ENCODE assay signal across 22 cellular contexts in genomic region chr2:58638256-58638795, GRCh38.
DNase-seq lines count a peak whose midpoint lies in the region; ATAC-seq, FAIRE-seq and TF ChIP-seq lines count a peak whose summit lies in the region.
"Had no signal": no experiment of that assay in that cellular context is flagged by ENCODE, and none has a peak within 500 bp of the region (broad histone marks: within the 10 kb centered on the region; RNA-seq: fewer than 3 reads in every experiment).

No MANE protein-coding gene starts in this region.

- DNase-seq in HCT116 (ENCODE audit: low read depth, low spot score) (no peak), Panc1 (ENCODE audit: low read depth, low spot score) (no peak), endothelial cell of umbilical vein (ENCODE audit: low read depth, low spot score) (peak; percentile 80), urothelium cell line (ENCODE audit: low spot score) (peak; percentile 44), NCI-H1092 treated with DMSO at 0.1 percent for 48 hours (lab: John Stamatoyannopoulos, UW) (no peak)
- DNase-seq in naive thymus-derived CD8-positive, alpha-beta T cell = no peak
- DNase-seq: activated CD4-positive, CD25-positive, alpha-beta regulatory T cell treated with anti-CD3 and anti-CD28 coated beads, Interleukin-2, amount 50 U/mL, for 72 hours; activated CD8-positive, alpha-beta memory T cell treated with anti-CD3 and anti-CD28 coated beads for 24 hours; activated naive CD4-positive, alpha-beta T cell treated with anti-CD3 and anti-CD28 coated beads, Interleukin-2, amount 50 U/mL, for 16 hours; activated T-cell treated with anti-CD3 and anti-CD28 coated beads, Interleukin-2, amount 50 U/mL, for 48 hours; left lung; NCI-H1930; NCI-H446 treated with DMSO at 0.1 percent for 48 hours; stimulated activated CD4-positive, alpha-beta T cell treated with anti-CD3 and anti-CD28 coated beads, Interleukin-4, amount 100 ng/mL, for 1 hour; upper lobe of left lung had no signal

- H3K36me3 Mint-ChIP-seq in naive thymus-derived CD8-positive, alpha-beta T cell = no peaks in the 10 kb centered on the region

- H3K27me3 ChIP-seq in HCT116 (ENCODE audit: insufficient read depth, low read length) (no peaks in the 10 kb centered on the region), Panc1 (ENCODE audit: control insufficient read depth, insufficient read depth, low read length) (no peaks in the 10 kb centered on the region), endothelial cell of umbilical vein (ENCODE audit: control insufficient read depth in 2 of 2, insufficient read depth in 2 of 2, low read length in 2 of 2) (no peaks in the 10 kb centered on the region)
- H3K27me3 ChIP-seq: ascending aorta, left lung, upper lobe of left lung had no signal

- no peaks in the 10 kb centered on the region for H4K20me1 ChIP-seq in HCT116 (ENCODE audit: insufficient read depth)
- H4K20me1 ChIP-seq in endothelial cell of umbilical vein (replicated peaks; ENCODE audit: control insufficient read depth, extremely low read depth, insufficient read depth, low read length) = no peaks in the 10 kb centered on the region

- peaks cover 0 to 4% (median 0%) of the 10 kb centered on the region in 5 donors for H3K27me3 Mint-ChIP-seq in naive thymus-derived CD8-positive, alpha-beta T cell
- H3K27me3 Mint-ChIP-seq: stimulated activated naive CD8-positive, alpha-beta T cell treated with anti-CD3 and anti-CD28 coated beads, Interleukin-15, Interleukin-2, amounts not matched to agents 100 ng/mL and 50 ng/mL, for 24 hours had no signal

- POLR2A ChIA-PET in HCT116 (lab: Charles Lee) (no interaction called here), Panc1 (lab: Charles Lee) (no interaction called here), endothelial cell of umbilical vein (lab: Charles Lee) (interaction anchor here (0.6 kb wide), 1 partner anchor 18 kb away, joined by 5 read pairs; no protein-coding TSS in a partner anchor)
- POLR2A ChIA-PET in naive thymus-derived CD8-positive, alpha-beta T cell (lab: Charles Lee) = no interaction called here

- H3K4me1 ChIP-seq in HCT116 (ENCODE audit: control insufficient read depth in 1 of 2, insufficient read depth in 2 of 2, low read length in 2 of 2) = peaks cover 27 to 30% of the 10 kb centered on the region in 2 experiments
- peaks cover 24% of the 10 kb centered on the region for H3K4me1 ChIP-seq in Panc1 (ENCODE audit: control insufficient read depth, insufficient read depth, low read length)
- H3K4me1 ChIP-seq in endothelial cell of umbilical vein (ENCODE audit: control insufficient read depth, extremely low read depth, insufficient read depth, low read length) = peaks cover 35% of the 10 kb centered on the region
- H3K4me1 ChIP-seq: ascending aorta, left lung, upper lobe of left lung had no signal

- intact Hi-C loops in HCT116 (cut with micrococcal nuclease) = no loop called here
- intact Hi-C loops in Panc1 (cut with micrococcal nuclease; ENCODE audit: unreplicated experiment) = no loop called here
- intact Hi-C loops in endothelial cell of umbilical vein (cut with micrococcal nuclease) = loop anchor here (10.0 kb wide), 1 partner anchor 394 kb away; the partner anchor contains the start of gene FANCL

- no peaks in the 10 kb centered on the region for H3K9me3 ChIP-seq in HCT116 (ENCODE audit: control insufficient read depth in 1 of 2, insufficient read depth in 1 of 2, low read depth in 1 of 2, low read length in 2 of 2)
- no peaks in the 10 kb centered on the region for H3K9me3 ChIP-seq in Panc1 (ENCODE audit: control insufficient read depth, insufficient read depth, low read depth, low read length)
- H3K9me3 ChIP-seq in endothelial cell of umbilical vein (replicated peaks; ENCODE audit: control insufficient read depth, insufficient read depth, low read length) = no peaks in the 10 kb centered on the region
- H3K9me3 ChIP-seq: ascending aorta, left lung, upper lobe of left lung had no signal

- H3K4me2 ChIP-seq in HCT116 (ENCODE audit: low read length) = peak overlapping the region; percentile 23; the same call in 1 of the 2 replicates
- peak overlapping the region; percentile 94 for H3K4me2 ChIP-seq in endothelial cell of umbilical vein (ENCODE audit: insufficient read depth, low read length)
- H3K4me2 ChIP-seq: smooth muscle cell had no signal

- TF ChIP-seq CTCF in HCT116 (IDR thresholded peaks at IDR 0.05 in 2 of 3, conservative IDR thresholded peaks at IDR 0.05 in 1 of 3; ENCODE audit: borderline replicate concordance in 1 of 3, insufficient read depth in 1 of 3, low read depth in 2 of 3, low read length in 2 of 3) = no peak
- TF ChIP-seq CTCF in Panc1 (IDR thresholded peaks at IDR 0.05) = no peak
- no peak for TF ChIP-seq CTCF in endothelial cell of umbilical vein (IDR thresholded peaks at IDR 0.05; ENCODE audit: extremely low read depth in 1 of 2, insufficient read depth in 1 of 2, low read depth in 1 of 2, low read length in 2 of 2)

- FAIRE-seq in endothelial cell of umbilical vein (lab: Jason Lieb, UNC) = no peak
- FAIRE-seq in urothelium cell line (lab: Jason Lieb, UNC) = no peak
- FAIRE-seq: colon had no signal

- TF ChIP-seq POLR2A in HCT116 (IDR thresholded peaks at IDR 0.05; ENCODE audit: borderline replicate concordance, extremely low read depth, insufficient read depth, insufficient read length) (no peak), endothelial cell of umbilical vein (IDR thresholded peaks at IDR 0.05; ENCODE audit: low read depth, low read length) (no peak)

- TF ChIP-seq RAD21 in HCT116 (IDR thresholded peaks at IDR 0.05; ENCODE audit: low read depth) = no peak

- CTCF ChIA-PET in HCT116 (lab: Charles Lee) = no interaction called here
- CTCF ChIA-PET in Panc1 (lab: Charles Lee) = no interaction called here
- CTCF ChIA-PET in endothelial cell of umbilical vein (lab: Charles Lee) = interaction anchor here (0.8 to 3.5 kb wide), 8 partner anchors 10 to 1944 kb away, joined by 3 to 21 read pairs (median 4); no protein-coding TSS in a partner anchor

- no peaks in the 10 kb centered on the region for H3K9me3 Mint-ChIP-seq in naive thymus-derived CD8-positive, alpha-beta T cell
- H3K9me3 Mint-ChIP-seq: stimulated activated naive CD8-positive, alpha-beta T cell treated with anti-CD3 and anti-CD28 coated beads, Interleukin-15, Interleukin-2, amounts not matched to agents 100 ng/mL and 50 ng/mL, for 24 hours had no signal

- in situ Hi-C loops in Panc1 (cut with HindIII; ENCODE audit: low pct_unique_long_range_greater_than_20kb, low sequenced_read_pairs) = no loop called here

- H3K36me3 ChIP-seq in HCT116 (ENCODE audit: control insufficient read depth in 1 of 2, insufficient read depth in 2 of 2, low read length in 2 of 2) (no peaks in the 10 kb centered on the region), Panc1 (ENCODE audit: control insufficient read depth, insufficient read depth, low read length) (no peaks in the 10 kb centered on the region), endothelial cell of umbilical vein (ENCODE audit: control insufficient read depth in 2 of 2, extremely low read depth in 1 of 2, insufficient read depth in 2 of 2, low read length in 2 of 2) (no peaks in the 10 kb centered on the region)
- H3K36me3 ChIP-seq: ascending aorta, left lung, upper lobe of left lung had no signal

- no peak overlapping the region for H3K4me3 Mint-ChIP-seq in naive thymus-derived CD8-positive, alpha-beta T cell
- H3K4me3 Mint-ChIP-seq: B cell; stimulated activated naive CD8-positive, alpha-beta T cell treated with anti-CD3 and anti-CD28 coated beads, Interleukin-15, Interleukin-2, amounts not matched to agents 100 ng/mL and 50 ng/mL, for 24 hours had no signal

- H3K4me3 ChIP-seq in HCT116 (replicated peaks in 1 of 2; ENCODE audit: low read depth in 1 of 2, low read length in 2 of 2) (no peak overlapping the region), Panc1 (ENCODE audit: low read depth in 2 of 2, low read length in 2 of 2) (no peak overlapping the region), endothelial cell of umbilical vein (replicated peaks in 1 of 3; ENCODE audit: insufficient read depth in 1 of 3, low read depth in 1 of 3, low read length in 3 of 3) (peak overlapping the region in 1 of 3 experiments; percentile 14)
- H3K4me3 ChIP-seq: ascending aorta, left lung, smooth muscle cell, upper lobe of left lung had no signal

- H2AFZ ChIP-seq in HCT116 (ENCODE audit: low read depth, low read length, poor library complexity, severe bottlenecking) (peak overlapping the region; percentile 34), endothelial cell of umbilical vein (ENCODE audit: low read depth, low read length) (peak overlapping the region; percentile 66)

- H3K4me1 Mint-ChIP-seq in naive thymus-derived CD8-positive, alpha-beta T cell = no peaks in the 10 kb centered on the region
- H3K4me1 Mint-ChIP-seq: B cell had no signal

- H3K79me2 ChIP-seq in HCT116 (ENCODE audit: insufficient read depth, low read length) (no peaks in the 10 kb centered on the region), endothelial cell of umbilical vein (ENCODE audit: control insufficient read depth, insufficient read depth, low read length) (no peaks in the 10 kb centered on the region)

- ATAC-seq in HCT116 = no peak
- no peak for ATAC-seq in Panc1
- no peak for ATAC-seq in naive thymus-derived CD8-positive, alpha-beta T cell
- ATAC-seq in HG02852 (IDR thresholded peaks at IDR 0.05; ENCODE audit: unreplicated experiment) = no peak
- ATAC-seq: left lung, Right ventricle myocardium inferior had no signal

- no peaks in the 10 kb centered on the region for H3K9me2 ChIP-seq in HCT116 (ENCODE audit: insufficient read depth)

- H3K9ac ChIP-seq in HCT116 (ENCODE audit: low read length) (no peak overlapping the region), endothelial cell of umbilical vein (replicated peaks; ENCODE audit: extremely low read depth, insufficient read depth, low read length) (peak overlapping the region; percentile 66)

- dilution Hi-C loops in endothelial cell of umbilical vein (cut with MboI; ENCODE audit: extremely low pct_ligation_motif_present, low sequenced_read_pairs) = no loop called here

- H3K27ac Mint-ChIP-seq in naive thymus-derived CD8-positive, alpha-beta T cell = no peak overlapping the region
- H3K27ac Mint-ChIP-seq: B cell; stimulated activated naive CD8-positive, alpha-beta T cell treated with anti-CD3 and anti-CD28 coated beads, Interleukin-15, Interleukin-2, amounts not matched to agents 100 ng/mL and 50 ng/mL, for 24 hours had no signal

- no peaks in the 10 kb centered on the region for H3K9me1 ChIP-seq in endothelial cell of umbilical vein (replicated peaks; ENCODE audit: control insufficient read depth, extremely low read depth, insufficient read depth, low read length)

- H3K27ac ChIP-seq in HCT116 (ENCODE audit: low read depth, low read length) (no peak overlapping the region), Panc1 (ENCODE audit: low read length) (peak overlapping the region; percentile 21; the same call in 1 of the 2 replicates), endothelial cell of umbilical vein (ENCODE audit: insufficient read depth, low read depth, low read length) (peak overlapping the region; percentile 72)
- H3K27ac ChIP-seq: ascending aorta, left lung, upper lobe of left lung had no signal

- RAD21 ChIA-PET in HCT116 (lab: Charles Lee; ENCODE audit: low non-redundant PET in 1 of 2, low total read pairs in 2 of 2, uncharacterized antibody in 2 of 2, unreplicated experiment in 2 of 2) = no interaction called here

- BruUV-seq in HCT116 (replicated peaks; lab: Mats Ljungman, UMichigan) (no TSS peak), Panc1 (replicated peaks; lab: Mats Ljungman, UMichigan) (no TSS peak), endothelial cell of umbilical vein (replicated peaks; lab: Mats Ljungman, UMichigan) (no TSS peak)

Comparison
In these comparisons a context has a peak if more than half of its experiments do, and no peak if none do; other contexts are left out.
1. DNase-seq: peak in endothelial cell of umbilical vein (single experiment) and urothelium cell line (single experiment); none in HCT116 (single experiment), Panc1 (single experiment), naive thymus-derived CD8-positive, alpha-beta T cell (0 of 10) and NCI-H1092 treated with DMSO at 0.1 percent for 48 hours (single experiment).